Comparison of ENCODE assay signal across 5 cellular contexts in the genomic region with DNA sequence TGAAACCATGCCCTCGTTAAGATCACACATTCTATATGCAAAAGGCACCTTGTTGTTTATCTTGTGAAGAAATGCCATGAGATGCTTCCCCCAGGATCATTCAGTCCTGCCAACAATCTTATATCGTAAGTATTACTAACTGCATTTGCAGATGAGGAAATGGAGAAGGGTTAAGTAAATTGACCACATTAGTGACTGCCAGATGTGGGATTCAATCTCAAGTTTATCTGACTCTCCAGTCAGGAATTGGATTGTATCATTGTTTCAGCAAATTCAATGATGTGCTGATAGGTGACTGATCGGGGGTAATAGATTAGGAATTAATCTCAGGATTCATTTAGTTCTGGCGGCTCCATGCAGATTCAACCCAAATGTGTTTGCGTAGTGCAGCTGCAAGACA.
"Had no signal": no experiment of that assay in that cellular context is flagged by ENCODE, and none has a peak within 500 bp of the region (broad histone marks: within the 10 kb centered on the region; RNA-seq: fewer than 3 reads in every experiment).

No MANE protein-coding gene starts in this region.

- H2AFZ ChIP-seq: GM23338 had no signal

- H3K4me3 ChIP-seq: GM23338, K562 had no signal

- ATAC-seq: GM23338, K562 had no signal

- H3K4me2 ChIP-seq: GM23338 had no signal

- DNase-seq: H9, HCEC 1CT, IMR-90 had no signal
